8 cellular contexts compared by ENCODE assay signal in genomic region chr10:64115913-64116643, GRCh38.
DNase-seq lines count a peak whose midpoint lies in the region; ATAC-seq and TF ChIP-seq lines count a peak whose summit lies in the region.

No MANE protein-coding gene starts in this region.

- no peaks in the 10 kb centered on the region for H3K27me3 Mint-ChIP-seq in activated CD8-positive, alpha-beta T cell treated with anti-CD3 and anti-CD28 coated beads for 36 hours
- H3K27me3 Mint-ChIP-seq in activated CD8-positive, alpha-beta T cell treated with anti-CD3 and anti-CD28 coated beads, Interleukin-2, amount 10 ng/mL, durations not matched to agents 7 days and 5 days (ENCODE audit: low read depth), result no peaks in the 10 kb centered on the region
- peaks cover 0 to 4% (median 0%) of the 10 kb centered on the region in 3 donors for H3K27me3 Mint-ChIP-seq in CD14-positive monocyte (ENCODE audit: low read depth in 3 of 3)

- no peak overlapping the region for H3K4me3 Mint-ChIP-seq in activated CD8-positive, alpha-beta T cell treated with anti-CD3 and anti-CD28 coated beads for 36 hours
- H3K4me3 Mint-ChIP-seq in activated CD8-positive, alpha-beta T cell treated with anti-CD3 and anti-CD28 coated beads, Interleukin-2, amount 10 ng/mL, durations not matched to agents 7 days and 5 days, result no peak overlapping the region
- H3K4me3 Mint-ChIP-seq in CD14-positive monocyte, result no peak overlapping the region

- peak; percentile 10 for DNase-seq in activated CD8-positive, alpha-beta T cell treated with anti-CD3 and anti-CD28 coated beads for 36 hours
- no peak for DNase-seq in activated CD8-positive, alpha-beta T cell treated with anti-CD3 and anti-CD28 coated beads, Interleukin-2, amount 10 ng/mL, durations not matched to agents 7 days and 5 days
- DNase-seq in NCI-H748 treated with DMSO at 0.1 percent for 48 hours (lab: John Stamatoyannopoulos, UW), result peak; percentile 40
- no peak for DNase-seq in fibroblast of mammary gland (ENCODE audit: low read depth)
- peak; percentile 60 for DNase-seq in superior temporal gyrus (ENCODE audit: extremely low spot score)
- DNase-seq in 8988T, result no peak
- no peak for DNase-seq in CD14-positive monocyte (ENCODE audit: low spot score)

- POLR2A ChIA-PET in activated CD8-positive, alpha-beta T cell treated with anti-CD3 and anti-CD28 coated beads for 36 hours (lab: Charles Lee), result no interaction called here
- POLR2A ChIA-PET in activated CD8-positive, alpha-beta T cell treated with anti-CD3 and anti-CD28 coated beads, Interleukin-2, amount 10 ng/mL, durations not matched to agents 7 days and 5 days (lab: Charles Lee), result no interaction called here

- H3K4me3 ChIP-seq in fibroblast of mammary gland (ENCODE audit: control insufficient read depth, low read depth, low read length), result no peak overlapping the region

- no peaks in the 10 kb centered on the region for H3K36me3 Mint-ChIP-seq in activated CD8-positive, alpha-beta T cell treated with anti-CD3 and anti-CD28 coated beads for 36 hours (ENCODE audit: low read depth)
- no peaks in the 10 kb centered on the region for H3K36me3 Mint-ChIP-seq in activated CD8-positive, alpha-beta T cell treated with anti-CD3 and anti-CD28 coated beads, Interleukin-2, amount 10 ng/mL, durations not matched to agents 7 days and 5 days (ENCODE audit: low read depth)
- no peaks in the 10 kb centered on the region for H3K36me3 Mint-ChIP-seq in CD14-positive monocyte

- H3K27ac Mint-ChIP-seq in activated CD8-positive, alpha-beta T cell treated with anti-CD3 and anti-CD28 coated beads for 36 hours, result no peak overlapping the region
- no peak overlapping the region for H3K27ac Mint-ChIP-seq in activated CD8-positive, alpha-beta T cell treated with anti-CD3 and anti-CD28 coated beads, Interleukin-2, amount 10 ng/mL, durations not matched to agents 7 days and 5 days
- no peak overlapping the region for H3K27ac Mint-ChIP-seq in CD14-positive monocyte

- CTCF ChIA-PET in activated CD8-positive, alpha-beta T cell treated with anti-CD3 and anti-CD28 coated beads for 36 hours (lab: Charles Lee), result interaction anchor here (2.7 kb wide), 1 partner anchor 13 kb away, joined by 8 read pairs; no protein-coding TSS in a partner anchor
- CTCF ChIA-PET in activated CD8-positive, alpha-beta T cell treated with anti-CD3 and anti-CD28 coated beads, Interleukin-2, amount 10 ng/mL, durations not matched to agents 7 days and 5 days (lab: Charles Lee), result no interaction called here

- H3K9me3 Mint-ChIP-seq in activated CD8-positive, alpha-beta T cell treated with anti-CD3 and anti-CD28 coated beads for 36 hours, result no peaks in the 10 kb centered on the region
- H3K9me3 Mint-ChIP-seq in activated CD8-positive, alpha-beta T cell treated with anti-CD3 and anti-CD28 coated beads, Interleukin-2, amount 10 ng/mL, durations not matched to agents 7 days and 5 days (ENCODE audit: insufficient read depth), result no peaks in the 10 kb centered on the region
- H3K9me3 Mint-ChIP-seq in CD14-positive monocyte, result peaks cover 0 to 6% (median 3%) of the 10 kb centered on the region in 7 donors

- H3K4me1 Mint-ChIP-seq in activated CD8-positive, alpha-beta T cell treated with anti-CD3 and anti-CD28 coated beads for 36 hours (ENCODE audit: low read depth), result no peaks in the 10 kb centered on the region
- H3K4me1 Mint-ChIP-seq in activated CD8-positive, alpha-beta T cell treated with anti-CD3 and anti-CD28 coated beads, Interleukin-2, amount 10 ng/mL, durations not matched to agents 7 days and 5 days (ENCODE audit: low read depth), result no peaks in the 10 kb centered on the region
- H3K4me1 Mint-ChIP-seq in CD14-positive monocyte, result peaks cover 7% of the 10 kb centered on the region

- TF ChIP-seq CTCF in activated CD8-positive, alpha-beta T cell treated with anti-CD3 and anti-CD28 coated beads for 36 hours (IDR thresholded peaks at IDR 0.05), result no peak
- peak; percentile 34 for TF ChIP-seq CTCF in fibroblast of mammary gland (conservative IDR thresholded peaks at IDR 0.05; ENCODE audit: control insufficient read depth, insufficient read depth, low read depth, low read length)
- no peak for TF ChIP-seq CTCF in CD14-positive monocyte (IDR thresholded peaks at IDR 0.05)

- no peak for ATAC-seq in activated CD8-positive, alpha-beta T cell treated with anti-CD3 and anti-CD28 coated beads for 36 hours
- ATAC-seq in activated CD8-positive, alpha-beta T cell treated with anti-CD3 and anti-CD28 coated beads, Interleukin-2, amount 10 ng/mL, durations not matched to agents 7 days and 5 days, result no peak
- no peak for ATAC-seq in GM19351 (IDR thresholded peaks at IDR 0.05; ENCODE audit: unreplicated experiment)

- intact Hi-C loops in activated CD8-positive, alpha-beta T cell treated with anti-CD3 and anti-CD28 coated beads for 36 hours (cut with micrococcal nuclease), result no loop called here
- intact Hi-C loops in CD14-positive monocyte (cut with micrococcal nuclease), result no loop called here

Comparison
In these comparisons a context has a peak if more than half of its experiments do, and no peak if none do; other contexts are left out.
1. DNase-seq: peak in activated CD8-positive, alpha-beta T cell treated with anti-CD3 and anti-CD28 coated beads for 36 hours (single experiment), NCI-H748 treated with DMSO at 0.1 percent for 48 hours (single experiment) and superior temporal gyrus (single experiment); none in activated CD8-positive, alpha-beta T cell treated with anti-CD3 and anti-CD28 coated beads, Interleukin-2, amount 10 ng/mL, durations not matched to agents 7 days and 5 days (single experiment), fibroblast of mammary gland (single experiment), 8988T (single experiment) and CD14-positive monocyte (single experiment).